8 cellular contexts compared by ENCODE assay signal in the genomic region with DNA sequence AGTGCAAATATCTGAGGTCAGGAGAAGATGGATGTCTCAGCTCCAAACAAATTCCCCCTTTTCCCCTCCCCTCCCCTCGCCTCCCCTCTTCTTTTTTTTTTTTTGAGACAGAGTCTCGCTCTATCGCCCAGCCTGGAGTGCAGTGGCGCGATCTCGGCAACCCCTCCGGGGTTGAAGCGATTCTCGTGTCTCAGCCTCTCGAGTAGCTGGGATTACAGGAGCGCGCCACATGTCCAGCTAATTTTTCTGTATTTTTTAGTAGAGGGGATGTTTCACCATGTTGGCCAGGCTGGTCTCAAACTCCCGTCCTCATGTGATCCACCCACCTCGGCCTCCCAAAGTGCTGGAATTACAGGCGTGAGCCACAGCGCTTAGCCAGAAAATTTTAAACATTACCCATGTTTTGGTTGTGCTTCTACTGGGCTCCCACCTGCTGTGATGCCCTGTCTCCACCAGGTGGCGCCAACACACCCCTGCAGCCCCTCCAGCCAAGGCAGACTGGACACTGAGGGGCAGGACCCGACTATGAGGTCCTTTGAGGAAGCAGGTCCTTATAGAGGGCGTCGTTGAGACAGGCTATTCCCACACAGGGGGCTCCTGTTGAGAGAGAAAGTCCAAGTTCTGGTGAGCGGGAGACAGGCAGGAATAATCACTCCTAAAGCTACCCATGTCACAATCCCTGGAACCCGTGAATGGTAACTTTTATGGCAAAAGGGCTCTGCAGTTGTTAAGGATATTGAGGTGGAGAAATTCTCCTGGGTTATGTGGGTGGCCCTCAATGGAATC. TPM values are rescaled to one million over a fixed set of nuclear protein-coding genes. Genes with fewer than 3 reads are reported as not detected.
DNase-seq lines count a peak whose midpoint lies in the region; ATAC-seq, FAIRE-seq and TF ChIP-seq lines count a peak whose summit lies in the region.

No MANE protein-coding gene starts in this region.

- no peaks in the 10 kb centered on the region for H3K9me3 Mint-ChIP-seq in mesothelial cell of epicardium

- H3K36me3 Mint-ChIP-seq in mesothelial cell of epicardium = no peaks in the 10 kb centered on the region

- peak; percentile 43 for ATAC-seq in HG02678 (IDR thresholded peaks at IDR 0.05; ENCODE audit: unreplicated experiment)
- no peak for ATAC-seq in GM19455 (IDR thresholded peaks at IDR 0.05; ENCODE audit: unreplicated experiment)

- H3K4me3 Mint-ChIP-seq in mesothelial cell of epicardium = peak overlapping the region; percentile 37

- peak; percentile 39 for FAIRE-seq in endometrium (lab: Jason Lieb, UNC)

- DNase-seq in COR-L47 (lab: John Stamatoyannopoulos, UW) (peak; percentile 30), NOMO-1 treated with DMSO at 0.1 percent for 48 hours (lab: John Stamatoyannopoulos, UW; ENCODE audit: unreplicated experiment) (peak; percentile 55), mesothelial cell of epicardium (ENCODE audit: low spot score in 2 of 2, unreplicated experiment in 2 of 2) (peak in 1 of 2 experiments; percentile 86)
- peak; percentile 50 to 65 (median 58) for DNase-seq in activated CD8-positive, alpha-beta memory T cell treated with anti-CD3 and anti-CD28 coated beads for 48 hours (ENCODE audit: low read depth in 2 of 3, low spot score in 2 of 3)
- DNase-seq in stimulated activated CD8-positive, alpha-beta memory T cell treated with anti-CD3 and anti-CD28 coated beads, Interleukin-4, amount 100 ng/mL, for 4 hours (ENCODE audit: low read depth in 2 of 2, low spot score in 1 of 2) = peak; percentile 41 to 49

- peaks cover 2% of the 10 kb centered on the region for H3K4me1 Mint-ChIP-seq in mesothelial cell of epicardium

- TF ChIP-seq CTCF in mesothelial cell of epicardium (IDR thresholded peaks at IDR 0.05; ENCODE audit: unreplicated experiment) = peak; percentile 85

- H3K27me3 Mint-ChIP-seq in mesothelial cell of epicardium (ENCODE audit: low read depth) = peaks cover 25% of the 10 kb centered on the region

- H3K27ac Mint-ChIP-seq in mesothelial cell of epicardium = no peak overlapping the region

RNA-seq across cellular contexts. Expression of a gene that starts 6.3 kb away (rescaled TPM):
- total RNA-seq in mesothelial cell of epicardium = not detected in 3 replicates

RNA-seq across cellular contexts. Expression of a gene that starts 9.6 kb away (rescaled TPM):
- 37.5 to 41.4 TPM (median 39.8 TPM) in 3 replicates for total RNA-seq in mesothelial cell of epicardium

RNA-seq across cellular contexts. Expression of a gene that starts 22.1 kb away (rescaled TPM):
- 4.5 to 5.1 TPM (median 4.9 TPM) in 3 replicates for total RNA-seq in mesothelial cell of epicardium

RNA-seq across cellular contexts. Expression of a gene that starts 51.7 kb away (rescaled TPM):
- 22.6 to 27.2 TPM (median 22.8 TPM) in 3 replicates for total RNA-seq in mesothelial cell of epicardium

RNA-seq across cellular contexts. Expression of a gene that starts 52.1 kb away (rescaled TPM):
- 12.2 to 17.0 TPM (median 12.5 TPM) in 3 replicates for total RNA-seq in mesothelial cell of epicardium
